In genomic region chr17:27756467-27757371, GRCh38 we compare ENCODE assay signal across 8 cellular contexts. TPM values are rescaled to one million over a fixed set of nuclear protein-coding genes. Genes with fewer than 3 reads are reported as not detected.
DNase-seq lines count a peak whose midpoint lies in the region; ATAC-seq, FAIRE-seq and TF ChIP-seq lines count a peak whose summit lies in the region.

No MANE protein-coding gene starts in this region.

- peak; percentile 74 for TF ChIP-seq CTCF in fibroblast of mammary gland (conservative IDR thresholded peaks at IDR 0.05; ENCODE audit: control insufficient read depth, insufficient read depth, low read depth, low read length)
- TF ChIP-seq CTCF in pancreas (IDR thresholded peaks at IDR 0.05), result peak; percentile 78 to 95 (median 88)

- ATAC-seq in pancreas (peak; percentile 46 to 77 (median 68)), GM18873 (IDR thresholded peaks at IDR 0.05; ENCODE audit: low FRiP score, unreplicated experiment) (no peak), GM21717 (IDR thresholded peaks at IDR 0.05; ENCODE audit: unreplicated experiment) (no peak)

- no peaks in the 10 kb centered on the region for H3K9me3 ChIP-seq in pancreas

- H3K4me1 ChIP-seq in pancreas, result no peaks in the 10 kb centered on the region

- intact Hi-C loops in pancreas (cut with DNase I), result loop anchor here in 2 of 3 donors (5.0 kb wide), 1 partner anchor 99 kb away; no protein-coding TSS in a partner anchor

- DNase-seq in NOMO-1 treated with DMSO at 0.1 percent for 48 hours (lab: John Stamatoyannopoulos, UW; ENCODE audit: unreplicated experiment) (peak; percentile 21), NOMO-1 treated with dmso at 0.1 percent for 144 hours (lab: John Stamatoyannopoulos, UW; ENCODE audit: unreplicated experiment) (no peak), NCI-H1694 treated with DMSO at 0.1 percent for 48 hours (lab: John Stamatoyannopoulos, UW) (peak; percentile 56), activated T-cell treated with anti-CD3 and anti-CD28 coated beads for 1 hour (ENCODE audit: low read depth) (peak; percentile 27), fibroblast of mammary gland (ENCODE audit: low read depth) (peak; percentile 57), pancreas (peak in 4 of 6 donors; percentile 16 to 76 (median 60))

- 64 to 70% methylated on average over 17 of the region's 17 CpGs for WGBS in pancreas, 2 donors

- no peak for FAIRE-seq in pancreas (lab: Jason Lieb, UNC)

- H3K4me3 ChIP-seq in fibroblast of mammary gland (ENCODE audit: control insufficient read depth, low read depth, low read length) (no peak overlapping the region), pancreas (no peak overlapping the region)

- no peaks in the 10 kb centered on the region for H3K27me3 ChIP-seq in pancreas

- H3K27ac ChIP-seq in pancreas, result no peak overlapping the region

- no peaks in the 10 kb centered on the region for H3K36me3 ChIP-seq in pancreas

RNA-seq across cellular contexts. Expression of gene NOS2, which starts 43.6 kb away (rescaled TPM):
- under 1 TPM in 5 of 6 donors, not detected in 1; 0.03 to 0.43 (median 0.06) TPM for total RNA-seq in pancreas
- polyA plus RNA-seq in pancreas, result under 1 TPM; 0.08 to 0.38 TPM

Comparison
In these comparisons a context has a peak if more than half of its experiments do, and no peak if none do; other contexts are left out.
1. ATAC-seq: peak in pancreas (4 of 4); none in GM18873 (single experiment) and GM21717 (single experiment).